8 cellular contexts compared by ENCODE assay signal in genomic region chrX:108091878-108092291, GRCh38. TPM values are rescaled to one million over a fixed set of nuclear protein-coding genes. Genes with fewer than 3 reads are reported as not detected.
DNase-seq lines count a peak whose midpoint lies in the region; ATAC-seq, FAIRE-seq and TF ChIP-seq lines count a peak whose summit lies in the region.

No MANE protein-coding gene starts in this region.

- WGBS in A549 (ENCODE audit: missing lambda C conversion rate) = 3% methylated on average over 10 of the region's 15 CpGs

- H4K20me1 ChIP-seq in osteoblast (ENCODE audit: insufficient read depth, low read length) = no peaks in the 10 kb centered on the region

- H3K4me3 ChIP-seq in A549 (peak overlapping the region; percentile 94), osteoblast (ENCODE audit: insufficient read depth, low read length) (peak overlapping the region; percentile 72)

- peak overlapping the region; percentile 52 to 79; a peak in 5 of 6 replicates for H3K27ac ChIP-seq in A549
- no peak overlapping the region for H3K27ac ChIP-seq in osteoblast (ENCODE audit: low read depth, low read length)

- peaks cover 2% of the 10 kb centered on the region for H3K27me3 ChIP-seq in osteoblast (ENCODE audit: insufficient read depth, low read length)

- H3K4me1 ChIP-seq in A549 (peaks cover 14% of the 10 kb centered on the region; the same call in 2 of the 3 replicates), osteoblast (ENCODE audit: insufficient read depth, low read length) (no peaks in the 10 kb centered on the region)

- no peak for TF ChIP-seq RAD21 in A549 (conservative IDR thresholded peaks at IDR 0.05 in 1 of 2, IDR thresholded peaks at IDR 0.05 in 1 of 2)

- no peak for TF ChIP-seq POLR2A in A549 (IDR thresholded peaks at IDR 0.05; ENCODE audit: low read length)

- TF ChIP-seq EP300 in A549 (IDR thresholded peaks at IDR 0.05) = no peak

- DNase-seq in A549 (ENCODE audit: low read depth in 1 of 2, low spot score in 1 of 2) = peak in 1 of 2 experiments; percentile 25
- peak; percentile 75 for DNase-seq in NCI-H69 (lab: John Stamatoyannopoulos, UW)
- DNase-seq in osteoblast (ENCODE audit: insufficient read length, low spot score, missing footprints) = no peak
- DNase-seq in T-helper 1 cell = no peak
- no peak for DNase-seq in AG08395 (ENCODE audit: low spot score)

- FAIRE-seq in A549 (lab: Jason Lieb, UNC) = no peak

- TF ChIP-seq CTCF in A549 (IDR thresholded peaks at IDR 0.05) = no peak
- TF ChIP-seq CTCF in osteoblast (IDR thresholded peaks at IDR 0.05; ENCODE audit: extremely low read depth, low read depth, low read length) = no peak

- ATAC-seq in A549 (peak; percentile 64 to 75), GM18498 (IDR thresholded peaks at IDR 0.05; ENCODE audit: unreplicated experiment) (peak; percentile 50), HG02840 (IDR thresholded peaks at IDR 0.05; ENCODE audit: low FRiP score, unreplicated experiment) (peak; percentile 33), esophagus mucosa (peak; percentile 54)

- H3K9me3 ChIP-seq in A549 (no peaks in the 10 kb centered on the region), osteoblast (ENCODE audit: low read depth, low read length) (no peaks in the 10 kb centered on the region)

- CTCF ChIA-PET in A549 (lab: Yijun Ruan, JAX) = no interaction called here

- peak overlapping the region; percentile 80 for H2AFZ ChIP-seq in osteoblast (ENCODE audit: low read length)

- H3K4me2 ChIP-seq in A549 (peak overlapping the region; percentile 86), osteoblast (ENCODE audit: insufficient read depth, low read length) (peak overlapping the region; percentile 76)

- peaks cover 2% of the 10 kb centered on the region for H3K36me3 ChIP-seq in osteoblast (ENCODE audit: insufficient read depth, low read length)

- H3K79me2 ChIP-seq in osteoblast (ENCODE audit: insufficient read depth, low read length) = peaks cover 18% of the 10 kb centered on the region

- POLR2A ChIA-PET in A549 (lab: Yijun Ruan, JAX) = interaction anchor here (0.6 to 1.8 kb wide), 4 partner anchors 18 to 463 kb away, joined by 3 to 5 read pairs (median 4); no protein-coding TSS in a partner anchor

TF ChIP-seq in A549, 52 proteins besides CTCF, POLR2A, EP300 and RAD21:
- TF ChIP-seq PHF8 (IDR thresholded peaks at IDR 0.05; ENCODE audit: borderline replicate concordance, low read depth) (0 out of 2 replicates have a peak, but pooled peaks have one; percentile 5), ZC3H11A (IDR thresholded peaks at IDR 0.05) (no peak)
TF ChIP-seq in A549: peak in this region for 1.

RNA-seq across cellular contexts. Expression of gene ATG4A, which starts 0.3 kb away (rescaled TPM):
- polyA plus RNA-seq in A549 (2011; rRNA removed) (12.8 and 14.3 TPM in 2 replicates), A549 (2017; fragmentation: RNase III; extraction: RNeasy Plus Mini Kit Qiagen cat#74134 plus additional on column Dnase treatment) (6.0 to 7.2 TPM (median 6.7 TPM) in 3 replicates)
- polyA plus RNA-seq in A549 (2012; cell fraction: cytosol; rRNA removed) = 3.2 and 3.3 TPM in 2 replicates
- 1.1 and 2.5 TPM in 2 replicates for polyA plus RNA-seq in A549 (2012; cell fraction: nucleus; rRNA removed)
- polyA minus RNA-seq in A549 (2011; rRNA and poly(A)+ RNA removed) = 5.0 and 5.7 TPM in 2 replicates
- total RNA-seq in esophagus mucosa (7.8 TPM), osteoblast (6.9 and 9.1 TPM in 2 replicates)

RNA-seq across cellular contexts. Expression of gene PSMD10, which starts 0.5 kb away (rescaled TPM):
- polyA plus RNA-seq in A549 (2011; rRNA removed) (132 and 163 TPM in 2 replicates), A549 (2017; fragmentation: RNase III; extraction: RNeasy Plus Mini Kit Qiagen cat#74134 plus additional on column Dnase treatment) (92.2 to 118 TPM (median 109 TPM) in 3 replicates)
- polyA plus RNA-seq in A549 (2012; cell fraction: cytosol; rRNA removed) = 68.2 and 69.1 TPM in 2 replicates
- polyA plus RNA-seq in A549 (2012; cell fraction: nucleus; rRNA removed) = 18.5 and 30.8 TPM in 2 replicates
- polyA minus RNA-seq in A549 (2011; rRNA and poly(A)+ RNA removed) = 20.5 and 22.8 TPM in 2 replicates
- total RNA-seq in esophagus mucosa (28.6 TPM), osteoblast (54.8 and 60.8 TPM in 2 replicates)

RNA-seq across cellular contexts. Expression of gene VSIG1, which starts 47.0 kb away (rescaled TPM):
- polyA plus RNA-seq in A549 (2011; rRNA removed) (1.2 and 1.3 TPM in 2 replicates), A549 (2017; fragmentation: RNase III; extraction: RNeasy Plus Mini Kit Qiagen cat#74134 plus additional on column Dnase treatment) (0.09 to 0.17 TPM (median 0.11 TPM) in 3 replicates)
- polyA plus RNA-seq in A549 (2012; cell fraction: cytosol; rRNA removed) = 0.07 and 0.12 TPM in 2 replicates
- 0.08 and 0.22 TPM in 2 replicates for polyA plus RNA-seq in A549 (2012; cell fraction: nucleus; rRNA removed)
- polyA minus RNA-seq in A549 (2011; rRNA and poly(A)+ RNA removed) = 1.2 and 2.8 TPM in 2 replicates
- total RNA-seq in esophagus mucosa (0.48 TPM), osteoblast (not detected in 2 replicates)
